In genomic region chr11:55658608-55659007, GRCh38 we compare ENCODE assay signal across 18 cellular contexts. TPM values are rescaled to one million over a fixed set of nuclear protein-coding genes. Genes with fewer than 3 reads are reported as not detected.
DNase-seq lines count a peak whose midpoint lies in the region; ATAC-seq and TF ChIP-seq lines count a peak whose summit lies in the region.
"Had no signal": no experiment of that assay in that cellular context is flagged by ENCODE, and none has a peak within 500 bp of the region (broad histone marks: within the 10 kb centered on the region; RNA-seq: fewer than 3 reads in every experiment).

No MANE protein-coding gene starts in this region.

- peaks cover 19% of the 10 kb centered on the region for H3K9me3 Mint-ChIP-seq in endothelial cell (ENCODE audit: unreplicated experiment)

- H3K4me3 Mint-ChIP-seq in endothelial cell (ENCODE audit: unreplicated experiment) = no peak overlapping the region
- H3K4me3 Mint-ChIP-seq: brain; effector memory CD8-positive, alpha-beta T cell; T-helper 17 cell had no signal

- DNase-seq in GM12865 (ENCODE audit: low read depth) (peak; percentile 61), HPDE6-E6E7 (ENCODE audit: extremely low spot score) (no peak), endothelial cell (ENCODE audit: low spot score) (no peak), DMS79 (lab: John Stamatoyannopoulos, UW) (no peak)
- DNase-seq in activated CD8-positive, alpha-beta memory T cell treated with anti-CD3 and anti-CD28 coated beads, Interleukin-2, amount 50 U/mL, for 4 hours = no peak
- DNase-seq: 8988T; effector memory CD8-positive, alpha-beta T cell; gastrocnemius medialis; GM23248; midbrain; NCI-H446 treated with DMSO at 0.1 percent for 48 hours; ovary; T-helper 17 cell; upper lobe of right lung had no signal

- no peaks in the 10 kb centered on the region for H3K27me3 Mint-ChIP-seq in endothelial cell (ENCODE audit: unreplicated experiment)
- H3K27me3 Mint-ChIP-seq: brain; effector memory CD8-positive, alpha-beta T cell; T-helper 17 cell had no signal

- TF ChIP-seq CTCF in GM12865 (IDR thresholded peaks at IDR 0.05; ENCODE audit: insufficient read depth, low read depth, low read length, missing control alignments) = no peak
- no peak for TF ChIP-seq CTCF in endothelial cell (IDR thresholded peaks at IDR 0.05; ENCODE audit: unreplicated experiment)

- no peak overlapping the region for H3K27ac Mint-ChIP-seq in endothelial cell (ENCODE audit: unreplicated experiment)
- H3K27ac Mint-ChIP-seq: brain; effector memory CD8-positive, alpha-beta T cell; T-helper 17 cell had no signal

- H3K4me1 Mint-ChIP-seq in endothelial cell (ENCODE audit: unreplicated experiment) = no peaks in the 10 kb centered on the region
- H3K4me1 Mint-ChIP-seq: brain, T-helper 17 cell had no signal

- peak overlapping the region; percentile 16; the same call in 1 of the 2 replicates for H3K4me3 ChIP-seq in GM12865 (ENCODE audit: low read depth, low read length)
- H3K4me3 ChIP-seq: gastrocnemius medialis, GM23248, ovary, upper lobe of right lung had no signal

- ATAC-seq in GM19351 (IDR thresholded peaks at IDR 0.05; ENCODE audit: unreplicated experiment) (peak; percentile 27), HG02588 (IDR thresholded peaks at IDR 0.05; ENCODE audit: unreplicated experiment) (peak; percentile 35), HG03135 (IDR thresholded peaks at IDR 0.05; ENCODE audit: unreplicated experiment) (peak; percentile 24)
- ATAC-seq: effector memory CD8-positive, alpha-beta T cell; gastrocnemius medialis; T-helper 17 cell had no signal

- H3K36me3 Mint-ChIP-seq in endothelial cell (ENCODE audit: low read depth, unreplicated experiment) = peaks cover 3% of the 10 kb centered on the region
- H3K36me3 Mint-ChIP-seq: brain had no signal

RNA-seq across cellular contexts. Expression of gene OR4C6, which starts 3.4 kb away (rescaled TPM):
- not detected for total RNA-seq in endothelial cell (ENCODE audit: unreplicated experiment)
- total RNA-seq: gastrocnemius medialis, GM23248, ovary, T-helper 17 cell, upper lobe of right lung had no signal

RNA-seq across cellular contexts. Expression of gene OR4S2, which starts 10.5 kb away (rescaled TPM):
- total RNA-seq in endothelial cell (ENCODE audit: unreplicated experiment) = not detected
- total RNA-seq: gastrocnemius medialis, GM23248, ovary, T-helper 17 cell, upper lobe of right lung had no signal

RNA-seq across cellular contexts. Expression of gene OR4P4, which starts 23.7 kb away (rescaled TPM):
- total RNA-seq in endothelial cell (ENCODE audit: unreplicated experiment) = not detected
- total RNA-seq: gastrocnemius medialis, GM23248, ovary, T-helper 17 cell, upper lobe of right lung had no signal

RNA-seq across cellular contexts. Expression of gene OR4C11, which starts 51.2 kb away (rescaled TPM):
- total RNA-seq in endothelial cell (ENCODE audit: unreplicated experiment) = not detected
- total RNA-seq: gastrocnemius medialis, GM23248, ovary, T-helper 17 cell, upper lobe of right lung had no signal
